ENCODE assay signal across 1 cellular context in genomic region chr3:81760215-81760614, GRCh38.
TF ChIP-seq lines count a peak whose summit lies in the region.

No MANE protein-coding gene starts in this region.

TF ChIP-seq in H1, 55 proteins besides CTCF, POLR2A, EP300 and RAD21 (continued from another document):
- TF ChIP-seq KDM1A (IDR thresholded peaks at IDR 0.05; ENCODE audit: borderline replicate concordance, low read length), result no peak
- TF ChIP-seq SIX5 (IDR thresholded peaks at IDR 0.05; ENCODE audit: low read depth, low read length), result no peak
- no peak for TF ChIP-seq CEBPB (IDR thresholded peaks at IDR 0.05; ENCODE audit: low read depth, low read length)
- TF ChIP-seq JUND (IDR thresholded peaks at IDR 0.05; ENCODE audit: low read length), result no peak
- TF ChIP-seq RNF2 (IDR thresholded peaks at IDR 0.05; ENCODE audit: borderline replicate concordance, low read depth, low read length, missing control alignments, poor library complexity, severe bottlenecking), result no peak
- TF ChIP-seq BACH1 (IDR thresholded peaks at IDR 0.05; ENCODE audit: low read length), result no peak
- no peak for TF ChIP-seq RBBP5 (IDR thresholded peaks at IDR 0.05; ENCODE audit: borderline replicate concordance, low read depth, low read length)
